Comparison of ENCODE assay signal across 1 cellular context in the genomic region with DNA sequence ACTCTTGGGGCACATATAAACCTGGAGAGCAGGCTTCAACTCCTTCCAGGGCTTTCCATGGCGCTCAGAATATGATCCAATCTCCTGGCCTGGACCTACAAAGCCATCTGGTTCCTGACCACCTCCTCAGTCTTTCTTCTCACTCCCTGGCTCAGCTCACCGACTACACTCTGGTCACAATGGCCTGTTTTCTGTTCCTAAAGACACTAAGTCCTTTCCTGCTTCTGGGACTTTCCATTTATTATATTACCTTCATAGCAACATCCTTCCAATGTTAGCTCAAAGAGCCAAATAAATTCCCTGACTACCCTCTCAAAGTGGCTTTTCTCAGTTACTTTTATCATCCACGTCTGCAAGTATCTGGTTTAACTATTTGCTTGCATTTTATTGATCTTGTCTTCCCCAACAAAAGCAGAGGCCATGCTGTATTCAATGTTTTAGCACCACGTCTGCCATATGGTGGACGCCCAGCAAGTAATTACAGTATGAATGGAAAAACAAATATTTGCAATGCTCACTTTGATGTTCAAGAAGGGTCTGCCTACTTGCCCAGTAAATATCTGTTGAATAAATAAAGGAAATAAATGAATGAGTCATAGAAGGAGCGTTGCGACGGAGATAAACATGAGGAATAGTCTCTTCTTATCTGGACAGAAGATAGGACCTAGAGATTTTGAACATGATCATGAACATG.
TF ChIP-seq lines count a peak whose summit lies in the region.

No MANE protein-coding gene starts in this region.

TF ChIP-seq in HepG2, 621 proteins besides CTCF, POLR2A, EP300 and RAD21 (continued from another document and continues in another):
- TF ChIP-seq, protein P1, sequence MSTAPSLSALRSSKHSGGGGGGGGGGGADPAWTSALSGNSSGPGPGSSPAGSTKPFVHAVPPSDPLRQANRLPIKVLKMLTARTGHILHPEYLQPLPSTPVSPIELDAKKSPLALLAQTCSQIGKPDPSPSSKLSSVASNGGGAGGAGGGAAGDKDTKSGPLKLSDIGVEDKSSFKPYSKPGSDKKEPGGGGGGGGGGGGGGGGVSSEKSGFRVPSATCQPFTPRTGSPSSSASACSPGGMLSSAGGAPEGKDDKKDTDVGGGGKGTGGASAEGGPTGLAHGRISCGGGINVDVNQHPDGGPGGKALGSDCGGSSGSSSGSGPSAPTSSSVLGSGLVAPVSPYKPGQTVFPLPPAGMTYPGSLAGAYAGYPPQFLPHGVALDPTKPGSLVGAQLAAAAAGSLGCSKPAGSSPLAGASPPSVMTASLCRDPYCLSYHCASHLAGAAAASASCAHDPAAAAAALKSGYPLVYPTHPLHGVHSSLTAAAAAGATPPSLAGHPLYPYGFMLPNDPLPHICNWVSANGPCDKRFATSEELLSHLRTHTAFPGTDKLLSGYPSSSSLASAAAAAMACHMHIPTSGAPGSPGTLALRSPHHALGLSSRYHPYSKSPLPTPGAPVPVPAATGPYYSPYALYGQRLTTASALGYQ (CRISPR knock-in tag; IDR thresholded peaks at IDR 0.05) = peak; percentile 95
- TF ChIP-seq ZNF3 (CRISPR knock-in tag; IDR thresholded peaks at IDR 0.05) = no peak
- TF ChIP-seq ZKSCAN1 (IDR thresholded peaks at IDR 0.05; ENCODE audit: low read length) = no peak
- TF ChIP-seq, protein P2, sequence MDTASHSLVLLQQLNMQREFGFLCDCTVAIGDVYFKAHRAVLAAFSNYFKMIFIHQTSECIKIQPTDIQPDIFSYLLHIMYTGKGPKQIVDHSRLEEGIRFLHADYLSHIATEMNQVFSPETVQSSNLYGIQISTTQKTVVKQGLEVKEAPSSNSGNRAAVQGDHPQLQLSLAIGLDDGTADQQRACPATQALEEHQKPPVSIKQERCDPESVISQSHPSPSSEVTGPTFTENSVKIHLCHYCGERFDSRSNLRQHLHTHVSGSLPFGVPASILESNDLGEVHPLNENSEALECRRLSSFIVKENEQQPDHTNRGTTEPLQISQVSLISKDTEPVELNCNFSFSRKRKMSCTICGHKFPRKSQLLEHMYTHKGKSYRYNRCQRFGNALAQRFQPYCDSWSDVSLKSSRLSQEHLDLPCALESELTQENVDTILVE (CRISPR knock-in tag; IDR thresholded peaks at IDR 0.05) = peak; percentile 80; the same call in 1 of the 2 replicates
- TF ChIP-seq YY1 (IDR thresholded peaks at IDR 0.05; ENCODE audit: insufficient read depth, insufficient replicate concordance, low read depth, low read length) = peak; percentile 39
- TF ChIP-seq ELF4 (CRISPR knock-in tag; IDR thresholded peaks at IDR 0.05; ENCODE audit: borderline replicate concordance) = no peak
- TF ChIP-seq, protein P3, sequence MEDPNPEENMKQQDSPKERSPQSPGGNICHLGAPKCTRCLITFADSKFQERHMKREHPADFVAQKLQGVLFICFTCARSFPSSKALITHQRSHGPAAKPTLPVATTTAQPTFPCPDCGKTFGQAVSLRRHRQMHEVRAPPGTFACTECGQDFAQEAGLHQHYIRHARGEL (CRISPR knock-in tag; IDR thresholded peaks at IDR 0.05) = no peak
- TF ChIP-seq HDAC1 (CRISPR knock-in tag; IDR thresholded peaks at IDR 0.05) = peak; percentile 73
- peak; percentile 79; the same call in 1 of the 2 replicates for TF ChIP-seq ZNF24 (IDR thresholded peaks at IDR 0.05)
- TF ChIP-seq SOX6 (IDR thresholded peaks at IDR 0.05) = no peak
- peak; percentile 96 for TF ChIP-seq SOX6 (CRISPR knock-in tag; IDR thresholded peaks at IDR 0.05)
- TF ChIP-seq KAT2B (IDR thresholded peaks at IDR 0.05; ENCODE audit: borderline replicate concordance, low read depth, low read length) = peak; percentile 55; the same call in 1 of the 2 replicates
- TF ChIP-seq ZSCAN29 (CRISPR knock-in tag; conservative IDR thresholded peaks at IDR 0.05) = 0 out of 2 replicates have a peak, but pooled peaks have one; percentile 29
- TF ChIP-seq, protein P4, sequence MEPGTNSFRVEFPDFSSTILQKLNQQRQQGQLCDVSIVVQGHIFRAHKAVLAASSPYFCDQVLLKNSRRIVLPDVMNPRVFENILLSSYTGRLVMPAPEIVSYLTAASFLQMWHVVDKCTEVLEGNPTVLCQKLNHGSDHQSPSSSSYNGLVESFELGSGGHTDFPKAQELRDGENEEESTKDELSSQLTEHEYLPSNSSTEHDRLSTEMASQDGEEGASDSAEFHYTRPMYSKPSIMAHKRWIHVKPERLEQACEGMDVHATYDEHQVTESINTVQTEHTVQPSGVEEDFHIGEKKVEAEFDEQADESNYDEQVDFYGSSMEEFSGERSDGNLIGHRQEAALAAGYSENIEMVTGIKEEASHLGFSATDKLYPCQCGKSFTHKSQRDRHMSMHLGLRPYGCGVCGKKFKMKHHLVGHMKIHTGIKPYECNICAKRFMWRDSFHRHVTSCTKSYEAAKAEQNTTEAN (CRISPR knock-in tag; conservative IDR thresholded peaks at IDR 0.05) = peak; percentile 62; the same call in 1 of the 2 replicates
- TF ChIP-seq, protein P5, sequence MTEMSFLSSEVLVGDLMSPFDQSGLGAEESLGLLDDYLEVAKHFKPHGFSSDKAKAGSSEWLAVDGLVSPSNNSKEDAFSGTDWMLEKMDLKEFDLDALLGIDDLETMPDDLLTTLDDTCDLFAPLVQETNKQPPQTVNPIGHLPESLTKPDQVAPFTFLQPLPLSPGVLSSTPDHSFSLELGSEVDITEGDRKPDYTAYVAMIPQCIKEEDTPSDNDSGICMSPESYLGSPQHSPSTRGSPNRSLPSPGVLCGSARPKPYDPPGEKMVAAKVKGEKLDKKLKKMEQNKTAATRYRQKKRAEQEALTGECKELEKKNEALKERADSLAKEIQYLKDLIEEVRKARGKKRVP (CRISPR knock-in tag; IDR thresholded peaks at IDR 0.05) = peak in 1 of 2 experiments; percentile 76; a peak in 2 of 4 replicates
- peak; percentile 78; the same call in 1 of the 2 replicates for TF ChIP-seq GATA4 (IDR thresholded peaks at IDR 0.05; ENCODE audit: borderline replicate concordance, low read depth)
- peak; percentile 83 for TF ChIP-seq IRF2 (CRISPR knock-in tag; IDR thresholded peaks at IDR 0.05)
- peak; percentile 91; the same call in 1 of the 2 replicates for TF ChIP-seq FOSL1 (CRISPR knock-in tag; IDR thresholded peaks at IDR 0.05; ENCODE audit: borderline replicate concordance)
- TF ChIP-seq KAT8 (CRISPR knock-in tag; IDR thresholded peaks at IDR 0.05) = peak; percentile 70
- peak; percentile 73 for TF ChIP-seq NR2F2 (IDR thresholded peaks at IDR 0.05; ENCODE audit: borderline replicate concordance, low read depth)
- TF ChIP-seq, protein P6, sequence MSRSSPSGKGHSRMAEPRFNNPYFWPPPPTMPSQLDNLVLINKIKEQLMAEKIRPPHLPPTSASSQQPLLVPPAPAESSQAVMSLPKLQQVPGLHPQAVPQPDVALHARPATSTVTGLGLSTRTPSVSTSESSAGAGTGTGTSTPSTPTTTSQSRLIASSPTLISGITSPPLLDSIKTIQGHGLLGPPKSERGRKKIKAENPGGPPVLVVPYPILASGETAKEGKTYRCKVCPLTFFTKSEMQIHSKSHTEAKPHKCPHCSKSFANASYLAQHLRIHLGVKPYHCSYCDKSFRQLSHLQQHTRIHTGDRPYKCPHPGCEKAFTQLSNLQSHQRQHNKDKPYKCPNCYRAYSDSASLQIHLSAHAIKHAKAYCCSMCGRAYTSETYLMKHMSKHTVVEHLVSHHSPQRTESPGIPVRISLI (CRISPR knock-in tag; IDR thresholded peaks at IDR 0.05; ENCODE audit: borderline replicate concordance) = no peak
- TF ChIP-seq ISL2 (CRISPR knock-in tag; IDR thresholded peaks at IDR 0.05) = peak; percentile 94
- peak; percentile 44; the same call in 1 of the 2 replicates for TF ChIP-seq ETV5 (CRISPR knock-in tag; IDR thresholded peaks at IDR 0.05; ENCODE audit: borderline replicate concordance)
- TF ChIP-seq RARA (CRISPR knock-in tag; IDR thresholded peaks at IDR 0.05) = peak; percentile 81
- TF ChIP-seq HMG20A (CRISPR knock-in tag; IDR thresholded peaks at IDR 0.05; ENCODE audit: borderline replicate concordance) = peak; percentile 97
- TF ChIP-seq GATAD2A (CRISPR knock-in tag; IDR thresholded peaks at IDR 0.05) = peak; percentile 97
- TF ChIP-seq KLF6 (CRISPR knock-in tag; IDR thresholded peaks at IDR 0.05) = peak; percentile 57; the same call in 1 of the 2 replicates
- TF ChIP-seq, protein P7, sequence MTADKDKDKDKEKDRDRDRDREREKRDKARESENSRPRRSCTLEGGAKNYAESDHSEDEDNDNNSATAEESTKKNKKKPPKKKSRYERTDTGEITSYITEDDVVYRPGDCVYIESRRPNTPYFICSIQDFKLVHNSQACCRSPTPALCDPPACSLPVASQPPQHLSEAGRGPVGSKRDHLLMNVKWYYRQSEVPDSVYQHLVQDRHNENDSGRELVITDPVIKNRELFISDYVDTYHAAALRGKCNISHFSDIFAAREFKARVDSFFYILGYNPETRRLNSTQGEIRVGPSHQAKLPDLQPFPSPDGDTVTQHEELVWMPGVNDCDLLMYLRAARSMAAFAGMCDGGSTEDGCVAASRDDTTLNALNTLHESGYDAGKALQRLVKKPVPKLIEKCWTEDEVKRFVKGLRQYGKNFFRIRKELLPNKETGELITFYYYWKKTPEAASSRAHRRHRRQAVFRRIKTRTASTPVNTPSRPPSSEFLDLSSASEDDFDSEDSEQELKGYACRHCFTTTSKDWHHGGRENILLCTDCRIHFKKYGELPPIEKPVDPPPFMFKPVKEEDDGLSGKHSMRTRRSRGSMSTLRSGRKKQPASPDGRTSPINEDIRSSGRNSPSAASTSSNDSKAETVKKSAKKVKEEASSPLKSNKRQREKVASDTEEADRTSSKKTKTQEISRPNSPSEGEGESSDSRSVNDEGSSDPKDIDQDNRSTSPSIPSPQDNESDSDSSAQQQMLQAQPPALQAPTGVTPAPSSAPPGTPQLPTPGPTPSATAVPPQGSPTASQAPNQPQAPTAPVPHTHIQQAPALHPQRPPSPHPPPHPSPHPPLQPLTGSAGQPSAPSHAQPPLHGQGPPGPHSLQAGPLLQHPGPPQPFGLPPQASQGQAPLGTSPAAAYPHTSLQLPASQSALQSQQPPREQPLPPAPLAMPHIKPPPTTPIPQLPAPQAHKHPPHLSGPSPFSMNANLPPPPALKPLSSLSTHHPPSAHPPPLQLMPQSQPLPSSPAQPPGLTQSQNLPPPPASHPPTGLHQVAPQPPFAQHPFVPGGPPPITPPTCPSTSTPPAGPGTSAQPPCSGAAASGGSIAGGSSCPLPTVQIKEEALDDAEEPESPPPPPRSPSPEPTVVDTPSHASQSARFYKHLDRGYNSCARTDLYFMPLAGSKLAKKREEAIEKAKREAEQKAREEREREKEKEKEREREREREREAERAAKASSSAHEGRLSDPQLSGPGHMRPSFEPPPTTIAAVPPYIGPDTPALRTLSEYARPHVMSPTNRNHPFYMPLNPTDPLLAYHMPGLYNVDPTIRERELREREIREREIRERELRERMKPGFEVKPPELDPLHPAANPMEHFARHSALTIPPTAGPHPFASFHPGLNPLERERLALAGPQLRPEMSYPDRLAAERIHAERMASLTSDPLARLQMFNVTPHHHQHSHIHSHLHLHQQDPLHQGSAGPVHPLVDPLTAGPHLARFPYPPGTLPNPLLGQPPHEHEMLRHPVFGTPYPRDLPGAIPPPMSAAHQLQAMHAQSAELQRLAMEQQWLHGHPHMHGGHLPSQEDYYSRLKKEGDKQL (CRISPR knock-in tag; IDR thresholded peaks at IDR 0.05; ENCODE audit: low read depth) = peak; percentile 93
- TF ChIP-seq, protein P8, sequence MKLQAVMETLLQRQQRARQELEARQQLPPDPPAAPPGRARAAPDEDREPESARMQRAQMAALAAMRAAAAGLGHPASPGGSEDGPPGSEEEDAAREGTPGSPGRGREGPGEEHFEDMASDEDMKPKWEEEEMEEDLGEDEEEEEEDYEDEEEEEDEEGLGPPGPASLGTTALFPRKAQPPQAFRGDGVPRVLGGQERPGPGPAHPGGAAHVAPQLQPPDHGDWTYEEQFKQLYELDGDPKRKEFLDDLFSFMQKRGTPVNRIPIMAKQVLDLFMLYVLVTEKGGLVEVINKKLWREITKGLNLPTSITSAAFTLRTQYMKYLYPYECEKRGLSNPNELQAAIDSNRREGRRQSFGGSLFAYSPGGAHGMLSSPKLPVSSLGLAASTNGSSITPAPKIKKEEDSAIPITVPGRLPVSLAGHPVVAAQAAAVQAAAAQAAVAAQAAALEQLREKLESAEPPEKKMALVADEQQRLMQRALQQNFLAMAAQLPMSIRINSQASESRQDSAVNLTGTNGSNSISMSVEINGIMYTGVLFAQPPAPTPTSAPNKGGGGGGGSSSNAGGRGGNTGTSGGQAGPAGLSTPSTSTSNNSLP (IDR thresholded peaks at IDR 0.05; ENCODE audit: low read depth, low read length) = peak; percentile 98
- TF ChIP-seq ZC3H4 (CRISPR knock-in tag; IDR thresholded peaks at IDR 0.05; ENCODE audit: borderline replicate concordance) = no peak
- peak; percentile 85 for TF ChIP-seq ELF3 (CRISPR knock-in tag; IDR thresholded peaks at IDR 0.05)
- TF ChIP-seq FOXA1 (IDR thresholded peaks at IDR 0.05) = peak; percentile 96
- TF ChIP-seq FOXA1 (CRISPR knock-in tag; IDR thresholded peaks at IDR 0.05) = peak; percentile 90
- TF ChIP-seq ZNF138 (CRISPR knock-in tag; IDR thresholded peaks at IDR 0.05; ENCODE audit: low read depth) = no peak
- TF ChIP-seq FOXK1 (CRISPR knock-in tag; IDR thresholded peaks at IDR 0.05; ENCODE audit: borderline replicate concordance, low read depth) = peak; percentile 90
- TF ChIP-seq, protein P9, sequence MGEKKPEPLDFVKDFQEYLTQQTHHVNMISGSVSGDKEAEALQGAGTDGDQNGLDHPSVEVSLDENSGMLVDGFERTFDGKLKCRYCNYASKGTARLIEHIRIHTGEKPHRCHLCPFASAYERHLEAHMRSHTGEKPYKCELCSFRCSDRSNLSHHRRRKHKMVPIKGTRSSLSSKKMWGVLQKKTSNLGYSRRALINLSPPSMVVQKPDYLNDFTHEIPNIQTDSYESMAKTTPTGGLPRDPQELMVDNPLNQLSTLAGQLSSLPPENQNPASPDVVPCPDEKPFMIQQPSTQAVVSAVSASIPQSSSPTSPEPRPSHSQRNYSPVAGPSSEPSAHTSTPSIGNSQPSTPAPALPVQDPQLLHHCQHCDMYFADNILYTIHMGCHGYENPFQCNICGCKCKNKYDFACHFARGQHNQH (CRISPR knock-in tag; IDR thresholded peaks at IDR 0.05) = peak; percentile 66; the same call in 1 of the 2 replicates
- TF ChIP-seq HMG20B (CRISPR knock-in tag; conservative IDR thresholded peaks at IDR 0.05) = peak; percentile 62; the same call in 1 of the 2 replicates
- 0 out of 2 replicates have a peak, but pooled peaks have one; percentile 39 for TF ChIP-seq DPF2 (CRISPR knock-in tag; IDR thresholded peaks at IDR 0.05; ENCODE audit: borderline replicate concordance, low read depth)
- no peak for TF ChIP-seq ZNF333 (CRISPR knock-in tag; IDR thresholded peaks at IDR 0.05; ENCODE audit: borderline replicate concordance)
- TF ChIP-seq, protein P10, sequence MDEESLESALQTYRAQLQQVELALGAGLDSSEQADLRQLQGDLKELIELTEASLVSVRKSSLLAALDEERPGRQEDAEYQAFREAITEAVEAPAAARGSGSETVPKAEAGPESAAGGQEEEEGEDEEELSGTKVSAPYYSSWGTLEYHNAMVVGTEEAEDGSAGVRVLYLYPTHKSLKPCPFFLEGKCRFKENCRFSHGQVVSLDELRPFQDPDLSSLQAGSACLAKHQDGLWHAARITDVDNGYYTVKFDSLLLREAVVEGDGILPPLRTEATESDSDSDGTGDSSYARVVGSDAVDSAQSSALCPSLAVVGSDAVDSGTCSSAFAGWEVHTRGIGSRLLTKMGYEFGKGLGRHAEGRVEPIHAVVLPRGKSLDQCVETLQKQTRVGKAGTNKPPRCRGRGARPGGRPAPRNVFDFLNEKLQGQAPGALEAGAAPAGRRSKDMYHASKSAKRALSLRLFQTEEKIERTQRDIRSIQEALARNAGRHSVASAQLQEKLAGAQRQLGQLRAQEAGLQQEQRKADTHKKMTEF (CRISPR knock-in tag; IDR thresholded peaks at IDR 0.05) = peak; percentile 93
